In the genomic region with DNA sequence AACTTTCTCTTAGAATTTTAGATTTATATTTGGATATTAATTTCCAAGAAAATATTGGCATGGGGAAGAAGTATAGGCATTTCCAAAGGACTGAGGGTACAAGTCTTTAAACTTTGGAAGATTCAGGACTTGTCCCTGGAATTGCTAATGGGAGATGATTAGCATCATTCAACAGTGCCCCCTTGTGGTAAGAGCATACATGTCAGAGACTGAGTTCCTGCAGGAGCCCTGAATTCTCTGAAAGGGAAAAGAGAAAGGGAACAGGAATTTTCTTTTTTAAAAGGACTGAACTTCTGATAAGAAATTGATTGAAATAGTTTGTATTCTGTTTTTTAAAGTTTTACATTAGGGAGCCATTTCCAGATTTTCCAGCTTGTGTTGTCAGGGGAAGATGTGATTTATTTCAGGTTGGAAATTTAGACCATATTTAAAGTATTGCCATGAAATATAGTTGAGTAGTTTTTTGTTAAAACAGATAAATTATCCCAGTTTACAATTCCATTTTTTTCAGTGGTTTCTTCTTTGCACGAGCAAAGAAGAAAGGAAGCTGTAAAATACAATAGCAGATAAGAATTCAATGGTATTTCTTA, we compare ENCODE assay signal across 8 cellular contexts. TPM values are rescaled to one million over a fixed set of nuclear protein-coding genes. Genes with fewer than 3 reads are reported as not detected.
DNase-seq lines count a peak whose midpoint lies in the region; ATAC-seq, FAIRE-seq and TF ChIP-seq lines count a peak whose summit lies in the region.

No MANE protein-coding gene starts in this region.

- H3K9me3 ChIP-seq in PC-9 (ENCODE audit: insufficient read depth, low read depth) = no peaks in the 10 kb centered on the region

- H4K20me1 ChIP-seq in KMS-11 (ENCODE audit: insufficient read depth) (no peaks in the 10 kb centered on the region), PC-9 (ENCODE audit: insufficient read depth) (0 out of 2 replicates have a peak, but pooled peaks cover 3% of the 10 kb centered on the region)

- H3K36me3 ChIP-seq in KMS-11 (ENCODE audit: insufficient read depth) (no peaks in the 10 kb centered on the region), PC-9 (ENCODE audit: low read depth) (no peaks in the 10 kb centered on the region; the same call in 1 of the 2 replicates), bronchial epithelial cell (ENCODE audit: control insufficient read depth, insufficient read depth, low read length) (peaks cover 3% of the 10 kb centered on the region)

- intact Hi-C loops in PC-9 (cut with micrococcal nuclease; ENCODE audit: unreplicated experiment) = loop anchor here (1.0 to 5.0 kb wide), 4 partner anchors 128 to 325 kb away; a partner anchor contains a TSS

- no peaks in the 10 kb centered on the region for H3K79me2 ChIP-seq in KMS-11 (ENCODE audit: insufficient read depth, low read depth)
- H3K79me2 ChIP-seq in PC-9 (ENCODE audit: low read depth) = no peaks in the 10 kb centered on the region

- peak; percentile 31 for DNase-seq in SIG-M5 treated with dmso at 0.1 percent for 504 hours (lab: John Stamatoyannopoulos, UW; ENCODE audit: unreplicated experiment)
- no peak for DNase-seq in SIG-M5 (lab: John Stamatoyannopoulos, UW)
- peak; percentile 42 to 58 for DNase-seq in PC-9
- peak; percentile 77 for DNase-seq in bronchial epithelial cell (ENCODE audit: low read depth)
- peak; percentile 78 for DNase-seq in iris pigment epithelial cell (ENCODE audit: low read depth)
- DNase-seq in stimulated activated CD4-positive, alpha-beta T cell treated with anti-CD3 and anti-CD28 coated beads, TNF-alpha, amount 100 ng/mL, for 48 hours (ENCODE audit: low read depth in 3 of 3) = peak in 2 of 3 donors; percentile 14 to 44

- peaks cover 9% of the 10 kb centered on the region for H3F3A ChIP-seq in PC-9 (ENCODE audit: insufficient read depth, low read depth)

- H3K9me2 ChIP-seq in PC-9 (ENCODE audit: insufficient read depth) = no peaks in the 10 kb centered on the region

- H2AFZ ChIP-seq in KMS-11 (ENCODE audit: low read depth) (no peak overlapping the region), PC-9 (no peak overlapping the region)

- no TSS peak for BruUV-seq in PC-9 (replicated peaks; lab: Mats Ljungman, UMichigan)

- TF ChIP-seq CTCF in KMS-11 (conservative IDR thresholded peaks at IDR 0.05; ENCODE audit: low read depth, low read length) (peak; percentile 90), PC-9 (conservative IDR thresholded peaks at IDR 0.05) (peak; percentile 95), bronchial epithelial cell (IDR thresholded peaks at IDR 0.05; ENCODE audit: insufficient read depth, low read length, severe bottlenecking) (peak; percentile 65)

- H3K4me1 ChIP-seq in KMS-11 (ENCODE audit: low read depth, poor library complexity, severe bottlenecking) (peaks cover 12% of the 10 kb centered on the region), PC-9 (replicated peaks; ENCODE audit: insufficient read depth) (no peaks in the 10 kb centered on the region)

- no peak overlapping the region for H3K4me3 ChIP-seq in KMS-11 (IDR thresholded peaks at IDR 0.05; ENCODE audit: insufficient read depth, low read depth, low read length)
- H3K4me3 ChIP-seq in PC-9 = no peak overlapping the region
- H3K4me3 ChIP-seq in bronchial epithelial cell (ENCODE audit: low read depth, low read length) = no peak overlapping the region

- H3K27ac ChIP-seq in KMS-11 (no peak overlapping the region), PC-9 (no peak overlapping the region)

- no peak overlapping the region for H3K9ac ChIP-seq in KMS-11

- CTCF ChIA-PET in PC-9 (lab: Charles Lee) = interaction anchor here (0.6 to 0.8 kb wide), 2 partner anchors 55 to 218 kb away, joined by 3 to 4 read pairs; no protein-coding TSS in a partner anchor

- no peak for ATAC-seq in HG03457 (IDR thresholded peaks at IDR 0.05; ENCODE audit: unreplicated experiment)

- H3K27me3 ChIP-seq in KMS-11 (ENCODE audit: insufficient read depth, low read depth) (no peaks in the 10 kb centered on the region), PC-9 (ENCODE audit: insufficient read depth, low read depth) (no peaks in the 10 kb centered on the region), bronchial epithelial cell (ENCODE audit: control insufficient read depth, insufficient read depth, low read length) (no peaks in the 10 kb centered on the region)

- POLR2A ChIA-PET in PC-9 (lab: Charles Lee; ENCODE audit: unreplicated experiment) = no interaction called here

- H3K4me2 ChIP-seq in KMS-11 = no peak overlapping the region
- H3K4me2 ChIP-seq in PC-9 = no peak overlapping the region

- FAIRE-seq in bronchial epithelial cell (lab: Jason Lieb, UNC) = no peak

RNA-seq across cellular contexts. Expression of a gene that starts 44.0 kb away (rescaled TPM):
- total RNA-seq in PC-9 (2021) (0.63 and 1.4 TPM in 2 replicates), bronchial epithelial cell (0.51 and 0.53 TPM in 2 replicates)

RNA-seq across cellular contexts. Expression of a gene that starts 58.4 kb away (rescaled TPM):
- total RNA-seq in PC-9 (2021) (80.6 and 91.7 TPM in 2 replicates), bronchial epithelial cell (57.2 and 69.8 TPM in 2 replicates)
